1 cellular context compared by ENCODE assay signal in genomic region chr3:13651057-13651400, GRCh38.
A peak's percentile ranks its signal among the peaks of the same experiment; 100 is the strongest.
TF ChIP-seq lines count a peak whose summit lies in the region.

No MANE protein-coding gene starts in this region.

TF ChIP-seq in K562, 482 proteins besides CTCF, POLR2A, EP300 and RAD21 (continued from another document):
- no peak for TF ChIP-seq ZMIZ1 (IDR thresholded peaks at IDR 0.05; ENCODE audit: low read depth in 2 of 2, low read length in 2 of 2)
- TF ChIP-seq, protein P1, sequence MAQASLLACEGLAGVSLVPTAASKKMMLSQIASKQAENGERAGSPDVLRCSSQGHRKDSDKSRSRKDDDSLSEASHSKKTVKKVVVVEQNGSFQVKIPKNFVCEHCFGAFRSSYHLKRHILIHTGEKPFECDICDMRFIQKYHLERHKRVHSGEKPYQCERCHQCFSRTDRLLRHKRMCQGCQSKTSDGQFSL (CRISPR knock-in tag; IDR thresholded peaks at IDR 0.05) = no peak
- TF ChIP-seq, protein P1 (tag; IDR thresholded peaks at IDR 0.05) = peak in 1 of 2 experiments; percentile 89; a peak in 2 of 4 replicates
- TF ChIP-seq, protein P2, sequence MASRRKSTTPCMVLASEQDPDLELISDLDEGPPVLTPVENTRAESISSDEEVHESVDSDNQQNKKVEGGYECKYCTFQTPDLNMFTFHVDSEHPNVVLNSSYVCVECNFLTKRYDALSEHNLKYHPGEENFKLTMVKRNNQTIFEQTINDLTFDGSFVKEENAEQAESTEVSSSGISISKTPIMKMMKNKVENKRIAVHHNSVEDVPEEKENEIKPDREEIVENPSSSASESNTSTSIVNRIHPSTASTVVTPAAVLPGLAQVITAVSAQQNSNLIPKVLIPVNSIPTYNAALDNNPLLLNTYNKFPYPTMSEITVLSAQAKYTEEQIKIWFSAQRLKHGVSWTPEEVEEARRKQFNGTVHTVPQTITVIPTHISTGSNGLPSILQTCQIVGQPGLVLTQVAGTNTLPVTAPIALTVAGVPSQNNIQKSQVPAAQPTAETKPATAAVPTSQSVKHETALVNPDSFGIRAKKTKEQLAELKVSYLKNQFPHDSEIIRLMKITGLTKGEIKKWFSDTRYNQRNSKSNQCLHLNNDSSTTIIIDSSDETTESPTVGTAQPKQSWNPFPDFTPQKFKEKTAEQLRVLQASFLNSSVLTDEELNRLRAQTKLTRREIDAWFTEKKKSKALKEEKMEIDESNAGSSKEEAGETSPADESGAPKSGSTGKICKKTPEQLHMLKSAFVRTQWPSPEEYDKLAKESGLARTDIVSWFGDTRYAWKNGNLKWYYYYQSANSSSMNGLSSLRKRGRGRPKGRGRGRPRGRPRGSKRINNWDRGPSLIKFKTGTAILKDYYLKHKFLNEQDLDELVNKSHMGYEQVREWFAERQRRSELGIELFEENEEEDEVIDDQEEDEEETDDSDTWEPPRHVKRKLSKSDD (conservative IDR thresholded peaks at IDR 0.05; ENCODE audit: low read length) = no peak
- peak; percentile 58; the same call in 1 of the 2 replicates for TF ChIP-seq GTF2A2 (tag; IDR thresholded peaks at IDR 0.05)
- TF ChIP-seq BACH1 (tag; IDR thresholded peaks at IDR 0.05) = peak; percentile 36; the same call in 1 of the 2 replicates
- TF ChIP-seq NEUROD1 (IDR thresholded peaks at IDR 0.05; ENCODE audit: borderline replicate concordance, low read depth, low read length, partially characterized antibody) = no peak
- no peak for TF ChIP-seq PATZ1 (CRISPR knock-in tag; IDR thresholded peaks at IDR 0.05; ENCODE audit: borderline replicate concordance)
- TF ChIP-seq, protein P3, sequence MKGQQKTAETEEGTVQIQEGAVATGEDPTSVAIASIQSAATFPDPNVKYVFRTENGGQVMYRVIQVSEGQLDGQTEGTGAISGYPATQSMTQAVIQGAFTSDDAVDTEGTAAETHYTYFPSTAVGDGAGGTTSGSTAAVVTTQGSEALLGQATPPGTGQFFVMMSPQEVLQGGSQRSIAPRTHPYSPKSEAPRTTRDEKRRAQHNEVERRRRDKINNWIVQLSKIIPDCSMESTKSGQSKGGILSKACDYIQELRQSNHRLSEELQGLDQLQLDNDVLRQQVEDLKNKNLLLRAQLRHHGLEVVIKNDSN (CRISPR knock-in tag; IDR thresholded peaks at IDR 0.05) = no peak; the same call in 1 of the 2 replicates
- TF ChIP-seq GTF2E2 (tag; IDR thresholded peaks at IDR 0.05) = peak; percentile 16; the same call in 1 of the 2 replicates
- no peak for TF ChIP-seq NKRF (IDR thresholded peaks at IDR 0.05; ENCODE audit: borderline replicate concordance)
- no peak for TF ChIP-seq HDAC2 (IDR thresholded peaks at IDR 0.05)
- no peak for TF ChIP-seq MAFF (IDR thresholded peaks at IDR 0.05; ENCODE audit: low read length)
- no peak for TF ChIP-seq DACH1 (IDR thresholded peaks at IDR 0.05; ENCODE audit: partially characterized antibody)
- no peak for TF ChIP-seq ZNF197 (CRISPR knock-in tag; IDR thresholded peaks at IDR 0.05; ENCODE audit: low read depth)
- no peak for TF ChIP-seq SMAD2 (IDR thresholded peaks at IDR 0.05; ENCODE audit: low read depth, low read length)
- peak; percentile 84; the same call in 1 of the 2 replicates for TF ChIP-seq ZNF589 (CRISPR knock-in tag; IDR thresholded peaks at IDR 0.05; ENCODE audit: low read depth)
- TF ChIP-seq ZNF23 (CRISPR knock-in tag; IDR thresholded peaks at IDR 0.05) = no peak
- TF ChIP-seq TCF7L2 (IDR thresholded peaks at IDR 0.05; ENCODE audit: low read depth, low read length) = no peak
- no peak for TF ChIP-seq TFAP4 (CRISPR knock-in tag; IDR thresholded peaks at IDR 0.05; ENCODE audit: borderline replicate concordance)
- TF ChIP-seq ZBTB8A (IDR thresholded peaks at IDR 0.05; ENCODE audit: partially characterized antibody) = no peak
- no peak for TF ChIP-seq CXXC5 (CRISPR knock-in tag; IDR thresholded peaks at IDR 0.05)
- TF ChIP-seq TAF1 (IDR thresholded peaks at IDR 0.05; ENCODE audit: control insufficient read depth, extremely low read depth, insufficient read depth, low read length, severe bottlenecking) = no peak
- TF ChIP-seq THRAP3 (IDR thresholded peaks at IDR 0.05; ENCODE audit: borderline replicate concordance) = no peak
- TF ChIP-seq TSHZ1 (CRISPR knock-in tag; IDR thresholded peaks at IDR 0.05) = 0 out of 2 replicates have a peak, but pooled peaks have one; percentile 3
- TF ChIP-seq PCBP1 (IDR thresholded peaks at IDR 0.05; ENCODE audit: low read depth, low read length, poor library complexity, severe bottlenecking) = no peak
- TF ChIP-seq ETV5 (CRISPR knock-in tag; IDR thresholded peaks at IDR 0.05; ENCODE audit: low read depth) = no peak
- no peak for TF ChIP-seq SP1 (CRISPR knock-in tag; IDR thresholded peaks at IDR 0.05)
- TF ChIP-seq PHTF2 (CRISPR knock-in tag; IDR thresholded peaks at IDR 0.05) = no peak
- TF ChIP-seq FOXJ2 (tag; IDR thresholded peaks at IDR 0.05) = no peak
- no peak for TF ChIP-seq MTF1 (CRISPR knock-in tag; IDR thresholded peaks at IDR 0.05; ENCODE audit: borderline replicate concordance)
- TF ChIP-seq, protein P4, sequence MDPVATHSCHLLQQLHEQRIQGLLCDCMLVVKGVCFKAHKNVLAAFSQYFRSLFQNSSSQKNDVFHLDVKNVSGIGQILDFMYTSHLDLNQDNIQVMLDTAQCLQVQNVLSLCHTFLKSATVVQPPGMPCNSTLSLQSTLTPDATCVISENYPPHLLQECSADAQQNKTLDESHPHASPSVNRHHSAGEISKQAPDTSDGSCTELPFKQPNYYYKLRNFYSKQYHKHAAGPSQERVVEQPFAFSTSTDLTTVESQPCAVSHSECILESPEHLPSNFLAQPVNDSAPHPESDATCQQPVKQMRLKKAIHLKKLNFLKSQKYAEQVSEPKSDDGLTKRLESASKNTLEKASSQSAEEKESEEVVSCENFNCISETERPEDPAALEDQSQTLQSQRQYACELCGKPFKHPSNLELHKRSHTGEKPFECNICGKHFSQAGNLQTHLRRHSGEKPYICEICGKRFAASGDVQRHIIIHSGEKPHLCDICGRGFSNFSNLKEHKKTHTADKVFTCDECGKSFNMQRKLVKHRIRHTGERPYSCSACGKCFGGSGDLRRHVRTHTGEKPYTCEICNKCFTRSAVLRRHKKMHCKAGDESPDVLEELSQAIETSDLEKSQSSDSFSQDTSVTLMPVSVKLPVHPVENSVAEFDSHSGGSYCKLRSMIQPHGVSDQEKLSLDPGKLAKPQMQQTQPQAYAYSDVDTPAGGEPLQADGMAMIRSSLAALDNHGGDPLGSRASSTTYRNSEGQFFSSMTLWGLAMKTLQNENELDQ (CRISPR knock-in tag; IDR thresholded peaks at IDR 0.05; ENCODE audit: borderline replicate concordance) = no peak
- TF ChIP-seq NFXL1 (CRISPR knock-in tag; IDR thresholded peaks at IDR 0.05) = 0 out of 2 replicates have a peak, but pooled peaks have one; percentile 16
- no peak for TF ChIP-seq TAF9B (IDR thresholded peaks at IDR 0.05; ENCODE audit: partially characterized antibody)
- TF ChIP-seq ZC3H8 (IDR thresholded peaks at IDR 0.05) = no peak
- no peak for TF ChIP-seq ETV1 (tag; conservative IDR thresholded peaks at IDR 0.05; ENCODE audit: low read depth)
- no peak for TF ChIP-seq ZNF75A (CRISPR knock-in tag; IDR thresholded peaks at IDR 0.05)
